ENCODE assay signal across 18 cellular contexts in genomic region chr3:134867277-134867676, GRCh38.
DNase-seq lines count a peak whose midpoint lies in the region; ATAC-seq and TF ChIP-seq lines count a peak whose summit lies in the region.
"Had no signal": no experiment of that assay in that cellular context is flagged by ENCODE, and none has a peak within 500 bp of the region (broad histone marks: within the 10 kb centered on the region; RNA-seq: fewer than 3 reads in every experiment).

No MANE protein-coding gene starts in this region.

- no peaks in the 10 kb centered on the region for H3K9me3 Mint-ChIP-seq in activated CD8-positive, alpha-beta memory T cell treated with anti-CD3 and anti-CD28 coated beads, Interleukin-2, amount 10 ng/mL, durations not matched to agents 7 days and 5 days (ENCODE audit: low read depth)
- H3K9me3 Mint-ChIP-seq in progenitor cell of endocrine pancreas (ENCODE audit: low read depth) = no peaks in the 10 kb centered on the region
- no peaks in the 10 kb centered on the region for H3K9me3 Mint-ChIP-seq in stimulated activated memory B cell treated with anti-CD40 and anti-IgM and Interleukin-4, amounts not matched to agents 10 μg/mL and 1 μg/mL and 100 μg/mL, for 72 hours
- H3K9me3 Mint-ChIP-seq: CD4-positive, alpha-beta T cell; GM23338; HFFc6 had no signal

- DNase-seq in activated CD8-positive, alpha-beta memory T cell treated with anti-CD3 and anti-CD28 coated beads, Interleukin-2, amount 10 ng/mL, durations not matched to agents 7 days and 5 days = peak; percentile 30
- DNase-seq in activated CD8-positive, alpha-beta memory T cell treated with anti-CD3 and anti-CD28 coated beads, Interleukin-2, amount 50 U/mL, for 4 hours = no peak
- peak; percentile 57 for DNase-seq in cerebellar cortex (ENCODE audit: low spot score)
- peak; percentile 68 for DNase-seq in mesenteric fat pad (ENCODE audit: low spot score)
- DNase-seq in thyroid gland = peak; percentile 25 to 31
- no peak for DNase-seq in progenitor cell of endocrine pancreas (ENCODE audit: low spot score, unreplicated experiment)
- DNase-seq: AML-193; Caco-2; CD4-positive, alpha-beta T cell; GDM1; HCEC 1CT; HFFc6 had no signal

- peaks cover 23% of the 10 kb centered on the region for H3K27me3 Mint-ChIP-seq in activated CD8-positive, alpha-beta memory T cell treated with anti-CD3 and anti-CD28 coated beads, Interleukin-2, amount 10 ng/mL, durations not matched to agents 7 days and 5 days
- peaks cover 13% of the 10 kb centered on the region for H3K27me3 Mint-ChIP-seq in progenitor cell of endocrine pancreas
- peaks cover 8% of the 10 kb centered on the region for H3K27me3 Mint-ChIP-seq in stimulated activated memory B cell treated with anti-CD40 and anti-IgM and Interleukin-4, amounts not matched to agents 10 μg/mL and 1 μg/mL and 100 μg/mL, for 72 hours

- TF ChIP-seq POLR2A in thyroid gland (IDR thresholded peaks at IDR 0.05) = no peak

- H3K27me3 ChIP-seq in thyroid gland = no peaks in the 10 kb centered on the region

- CTCF ChIA-PET in activated CD8-positive, alpha-beta memory T cell treated with anti-CD3 and anti-CD28 coated beads, Interleukin-2, amount 10 ng/mL, durations not matched to agents 7 days and 5 days (lab: Charles Lee) = no interaction called here

- 75 to 83% methylated on average over 1 of the region's 1 CpG for WGBS in thyroid gland, 2 donors

- H3K4me3 ChIP-seq in thyroid gland (replicated peaks in 1 of 3) = no peak overlapping the region
- H3K4me3 ChIP-seq: A549, GM23338 had no signal

- H3K4me1 ChIP-seq in thyroid gland = no peaks in the 10 kb centered on the region
- H3K4me1 ChIP-seq: A549, Caco-2 had no signal

- H3K4me1 Mint-ChIP-seq in activated CD8-positive, alpha-beta memory T cell treated with anti-CD3 and anti-CD28 coated beads, Interleukin-2, amount 10 ng/mL, durations not matched to agents 7 days and 5 days = no peaks in the 10 kb centered on the region
- peaks cover 4% of the 10 kb centered on the region for H3K4me1 Mint-ChIP-seq in progenitor cell of endocrine pancreas (ENCODE audit: low read depth)
- no peaks in the 10 kb centered on the region for H3K4me1 Mint-ChIP-seq in stimulated activated memory B cell treated with anti-CD40 and anti-IgM and Interleukin-4, amounts not matched to agents 10 μg/mL and 1 μg/mL and 100 μg/mL, for 72 hours

- no peak overlapping the region for H3K4me3 Mint-ChIP-seq in activated CD8-positive, alpha-beta memory T cell treated with anti-CD3 and anti-CD28 coated beads, Interleukin-2, amount 10 ng/mL, durations not matched to agents 7 days and 5 days
- no peak overlapping the region for H3K4me3 Mint-ChIP-seq in progenitor cell of endocrine pancreas (ENCODE audit: low read depth)
- H3K4me3 Mint-ChIP-seq in stimulated activated memory B cell treated with anti-CD40 and anti-IgM and Interleukin-4, amounts not matched to agents 10 μg/mL and 1 μg/mL and 100 μg/mL, for 72 hours = no peak overlapping the region
- H3K4me3 Mint-ChIP-seq: CD4-positive, alpha-beta T cell; GM23338; HFFc6 had no signal

- H3K36me3 Mint-ChIP-seq in activated CD8-positive, alpha-beta memory T cell treated with anti-CD3 and anti-CD28 coated beads, Interleukin-2, amount 10 ng/mL, durations not matched to agents 7 days and 5 days = no peaks in the 10 kb centered on the region
- H3K36me3 Mint-ChIP-seq in progenitor cell of endocrine pancreas (ENCODE audit: insufficient read depth) = no peaks in the 10 kb centered on the region
- no peaks in the 10 kb centered on the region for H3K36me3 Mint-ChIP-seq in stimulated activated memory B cell treated with anti-CD40 and anti-IgM and Interleukin-4, amounts not matched to agents 10 μg/mL and 1 μg/mL and 100 μg/mL, for 72 hours

- H3K27ac ChIP-seq in thyroid gland = no peak overlapping the region
- H3K27ac ChIP-seq: 22Rv1, A549, C4-2B had no signal

- no peak for TF ChIP-seq CTCF in thyroid gland (IDR thresholded peaks at IDR 0.05)
- TF ChIP-seq CTCF in progenitor cell of endocrine pancreas (IDR thresholded peaks at IDR 0.05; ENCODE audit: unreplicated experiment) = no peak

- intact Hi-C loops in thyroid gland (cut with DNase I) = no loop called here

- H3K36me3 ChIP-seq in thyroid gland = no peaks in the 10 kb centered on the region

- no peak overlapping the region for H3K27ac Mint-ChIP-seq in activated CD8-positive, alpha-beta memory T cell treated with anti-CD3 and anti-CD28 coated beads, Interleukin-2, amount 10 ng/mL, durations not matched to agents 7 days and 5 days
- no peak overlapping the region for H3K27ac Mint-ChIP-seq in progenitor cell of endocrine pancreas
- H3K27ac Mint-ChIP-seq in stimulated activated memory B cell treated with anti-CD40 and anti-IgM and Interleukin-4, amounts not matched to agents 10 μg/mL and 1 μg/mL and 100 μg/mL, for 72 hours = no peak overlapping the region
- H3K27ac Mint-ChIP-seq: CD4-positive, alpha-beta T cell; GM23338; HFFc6 had no signal

- no peak for ATAC-seq in activated CD8-positive, alpha-beta memory T cell treated with anti-CD3 and anti-CD28 coated beads, Interleukin-2, amount 10 ng/mL, durations not matched to agents 7 days and 5 days
- no peak for ATAC-seq in stimulated activated memory B cell treated with anti-CD40 and anti-IgM and Interleukin-4, amounts not matched to agents 10 μg/mL and 1 μg/mL and 100 μg/mL, for 72 hours
- ATAC-seq: A549, GM23338, HepG2 had no signal

- H3K9me3 ChIP-seq in thyroid gland = no peaks in the 10 kb centered on the region
- H3K9me3 ChIP-seq: A549, Caco-2 had no signal

Comparison
In these comparisons a context has a peak if more than half of its experiments do, and no peak if none do; other contexts are left out.
1. DNase-seq: peak in activated CD8-positive, alpha-beta memory T cell treated with anti-CD3 and anti-CD28 coated beads, Interleukin-2, amount 10 ng/mL, durations not matched to agents 7 days and 5 days (single experiment), cerebellar cortex (single experiment), mesenteric fat pad (single experiment) and thyroid gland (2 of 2); none in activated CD8-positive, alpha-beta memory T cell treated with anti-CD3 and anti-CD28 coated beads, Interleukin-2, amount 50 U/mL, for 4 hours (single experiment) and progenitor cell of endocrine pancreas (single experiment).